In genomic region chr1:207805841-207806421, GRCh38 we compare ENCODE assay signal across 8 cellular contexts. TPM values are rescaled to one million over a fixed set of nuclear protein-coding genes. Genes with fewer than 3 reads are reported as not detected.
DNase-seq lines count a peak whose midpoint lies in the region; ATAC-seq and TF ChIP-seq lines count a peak whose summit lies in the region.

No MANE protein-coding gene starts in this region.

- no peak overlapping the region for H3K4me3 Mint-ChIP-seq in activated CD8-positive, alpha-beta T cell treated with anti-CD3 and anti-CD28 coated beads for 36 hours

- CTCF ChIA-PET in activated CD8-positive, alpha-beta T cell treated with anti-CD3 and anti-CD28 coated beads for 36 hours (lab: Charles Lee), result interaction anchor here (0.8 to 3.6 kb wide), 5 partner anchors 8 to 157 kb away, joined by 3 to 29 read pairs (median 4); no protein-coding TSS in a partner anchor

- H3K9me3 Mint-ChIP-seq in activated CD8-positive, alpha-beta T cell treated with anti-CD3 and anti-CD28 coated beads for 36 hours, result no peaks in the 10 kb centered on the region

- intact Hi-C loops in activated CD8-positive, alpha-beta T cell treated with anti-CD3 and anti-CD28 coated beads for 36 hours (cut with micrococcal nuclease), result no loop called here

- H3K36me3 Mint-ChIP-seq in activated CD8-positive, alpha-beta T cell treated with anti-CD3 and anti-CD28 coated beads for 36 hours (ENCODE audit: low read depth), result peaks cover 19% of the 10 kb centered on the region

- POLR2A ChIA-PET in activated CD8-positive, alpha-beta T cell treated with anti-CD3 and anti-CD28 coated beads for 36 hours (lab: Charles Lee), result interaction anchor here (2.1 kb wide), 1 partner anchor 63 kb away, joined by 5 read pairs; no protein-coding TSS in a partner anchor

- H3K27me3 Mint-ChIP-seq in activated CD8-positive, alpha-beta T cell treated with anti-CD3 and anti-CD28 coated beads for 36 hours, result no peaks in the 10 kb centered on the region

- peaks cover 39% of the 10 kb centered on the region for H3K4me1 Mint-ChIP-seq in activated CD8-positive, alpha-beta T cell treated with anti-CD3 and anti-CD28 coated beads for 36 hours (ENCODE audit: low read depth)

- DNase-seq in EL, result peak; percentile 96
- DNase-seq in activated CD8-positive, alpha-beta T cell treated with anti-CD3 and anti-CD28 coated beads for 36 hours, result no peak
- peak; percentile 86 for DNase-seq in glomerular visceral epithelial cell (ENCODE audit: extremely low spot score)
- peak; percentile 91 for DNase-seq in renal cortical epithelial cell (ENCODE audit: low read depth)
- DNase-seq in GM13977 (ENCODE audit: low spot score), result no peak

- in situ Hi-C loops in GM13977 (cut with MboI; ENCODE audit: low pct_unique_long_range_greater_than_20kb, low sequenced_read_pairs, unreplicated experiment), result no loop called here

- ATAC-seq in activated CD8-positive, alpha-beta T cell treated with anti-CD3 and anti-CD28 coated beads for 36 hours, result no peak
- ATAC-seq in GM21381 (IDR thresholded peaks at IDR 0.05; ENCODE audit: unreplicated experiment) (no peak), HG02885 (IDR thresholded peaks at IDR 0.05; ENCODE audit: poor library complexity, unreplicated experiment) (no peak), HG02973 (IDR thresholded peaks at IDR 0.05; ENCODE audit: unreplicated experiment) (no peak)

- no peak for TF ChIP-seq CTCF in activated CD8-positive, alpha-beta T cell treated with anti-CD3 and anti-CD28 coated beads for 36 hours (IDR thresholded peaks at IDR 0.05)
- TF ChIP-seq CTCF in GM13977 (IDR thresholded peaks at IDR 0.05; ENCODE audit: extremely low read depth, insufficient read depth, missing control alignments), result no peak

- H3K27ac Mint-ChIP-seq in activated CD8-positive, alpha-beta T cell treated with anti-CD3 and anti-CD28 coated beads for 36 hours, result peak overlapping the region; percentile 80

RNA-seq across cellular contexts. Expression of gene CD46, which starts 54.1 kb away (rescaled TPM):
- 10 to 100 TPM; 77.7 to 84.3 TPM for total RNA-seq in activated CD8-positive, alpha-beta T cell treated with anti-CD3 and anti-CD28 coated beads for 36 hours
- 160 and 249 TPM in 2 replicates for total RNA-seq in renal cortical epithelial cell

Comparison
In these comparisons a context has a peak if more than half of its experiments do, and no peak if none do; other contexts are left out.
1. DNase-seq: peak in EL (single experiment), glomerular visceral epithelial cell (single experiment) and renal cortical epithelial cell (single experiment); none in activated CD8-positive, alpha-beta T cell treated with anti-CD3 and anti-CD28 coated beads for 36 hours (single experiment) and GM13977 (single experiment).